20 cellular contexts compared by ENCODE assay signal in the genomic region with DNA sequence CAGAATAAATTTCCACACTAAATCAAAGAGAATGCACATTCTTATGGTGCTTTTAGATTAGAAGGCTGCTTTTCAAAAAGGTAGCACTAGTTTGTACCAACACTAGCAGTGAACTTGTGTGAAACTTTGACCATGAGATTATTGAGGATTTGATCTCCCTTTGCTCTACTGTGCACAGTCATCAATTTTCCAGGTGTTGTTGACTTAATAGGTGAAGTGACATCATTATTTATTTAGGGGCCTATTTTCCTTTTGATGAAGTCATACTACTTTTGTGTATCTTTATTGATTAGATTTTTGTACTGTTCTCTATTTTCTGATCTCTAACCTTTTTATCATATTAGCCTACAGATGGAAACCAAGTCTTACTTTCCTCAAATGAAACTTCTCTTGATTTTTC.
A peak's percentile ranks its signal among the peaks of the same experiment; 100 is the strongest.
DNase-seq lines count a peak whose midpoint lies in the region; ATAC-seq, FAIRE-seq and TF ChIP-seq lines count a peak whose summit lies in the region.
"Had no signal": no experiment of that assay in that cellular context is flagged by ENCODE, and none has a peak within 500 bp of the region (broad histone marks: within the 10 kb centered on the region; RNA-seq: fewer than 3 reads in every experiment).

No MANE protein-coding gene starts in this region.

- no peaks in the 10 kb centered on the region for H4K20me1 ChIP-seq in IMR-90 (ENCODE audit: insufficient read depth, low read length)

- H3K27ac ChIP-seq in IMR-90 (ENCODE audit: insufficient read depth, low read length) (no peak overlapping the region), stomach (no peak overlapping the region)
- H3K27ac ChIP-seq: 22Rv1 had no signal

- H2BK5ac ChIP-seq in IMR-90 (ENCODE audit: low read depth, low read length, poor library complexity, severe bottlenecking): no peak overlapping the region

- no peak overlapping the region for H3K56ac ChIP-seq in IMR-90 (ENCODE audit: extremely low read depth, insufficient read depth, low read length)

- H2BK15ac ChIP-seq in IMR-90 (ENCODE audit: low read depth, low read length): no peak overlapping the region

- H2AFZ ChIP-seq in IMR-90 (replicated peaks; ENCODE audit: low read length, poor library complexity): no peak overlapping the region

- TF ChIP-seq CTCF in IMR-90 (conservative IDR thresholded peaks at IDR 0.05; ENCODE audit: low read depth, low read length) (no peak), stomach (IDR thresholded peaks at IDR 0.05) (no peak)

- no peak overlapping the region for H2BK20ac ChIP-seq in IMR-90 (ENCODE audit: low read depth, low read length)

- no TSS peak for BruUV-seq in IMR-90 (replicated peaks; lab: Mats Ljungman, UMichigan)

- H3K18ac ChIP-seq in IMR-90 (ENCODE audit: low read depth, low read length): no peak overlapping the region

- TF ChIP-seq RAD21 in IMR-90 (IDR thresholded peaks at IDR 0.05; ENCODE audit: low read length): no peak

- TF ChIP-seq EP300 in stomach (IDR thresholded peaks at IDR 0.05): no peak

- no peak overlapping the region for H4K8ac ChIP-seq in IMR-90 (ENCODE audit: low read depth in 2 of 2, low read length in 2 of 2)

- H3K4me3 ChIP-seq in IMR-90 (ENCODE audit: insufficient read depth, low read depth, low read length) (no peak overlapping the region), stomach (no peak overlapping the region)

- in situ Hi-C loops in IMR-90 (cut with MboI; ENCODE audit: low sequenced_read_pairs): no loop called here

- no peak overlapping the region for H2AK5ac ChIP-seq in IMR-90 (ENCODE audit: low read depth, low read length)

- no peak overlapping the region for H3K4ac ChIP-seq in IMR-90 (ENCODE audit: low read depth, low read length)

- no peak overlapping the region for H2AK9ac ChIP-seq in IMR-90 (replicated peaks; ENCODE audit: low read depth, low read length, poor library complexity)

- H3K9me1 ChIP-seq in IMR-90 (ENCODE audit: insufficient read depth, low read length): no peaks in the 10 kb centered on the region

- H3K23ac ChIP-seq in IMR-90 (ENCODE audit: low read depth, low read length): no peak overlapping the region

- no peak overlapping the region for H3K9ac ChIP-seq in IMR-90 (ENCODE audit: low read depth, low read length)

- no peak overlapping the region for H2BK120ac ChIP-seq in IMR-90 (ENCODE audit: low read depth, low read length)

- peaks cover 6% of the 10 kb centered on the region for H3K9me3 ChIP-seq in IMR-90 (ENCODE audit: control insufficient read depth, insufficient read depth, low read length)
- no peaks in the 10 kb centered on the region for H3K9me3 ChIP-seq in stomach
- H3K9me3 ChIP-seq: BE2C had no signal

- intact Hi-C loops in IMR-90 (cut with micrococcal nuclease) (no loop called here), stomach (cut with DNase I; ENCODE audit: low total_unique reads) (no loop called here)

- H3K4me2 ChIP-seq in IMR-90 (ENCODE audit: low read depth, low read length): no peak overlapping the region

- H3K36me3 ChIP-seq in IMR-90 (ENCODE audit: control insufficient read depth, insufficient read depth, low read length) (no peaks in the 10 kb centered on the region), stomach (no peaks in the 10 kb centered on the region)
- H3K36me3 ChIP-seq: BE2C had no signal

- H3K27me3 ChIP-seq in IMR-90 (ENCODE audit: control insufficient read depth, insufficient read depth, low read length): no peaks in the 10 kb centered on the region
- H3K27me3 ChIP-seq in stomach: no peaks in the 10 kb centered on the region
- H3K27me3 ChIP-seq: BE2C had no signal

- H3K14ac ChIP-seq in IMR-90 (replicated peaks; ENCODE audit: low read depth, low read length): no peak overlapping the region

- no peak for TF ChIP-seq POLR2A in IMR-90 (IDR thresholded peaks at IDR 0.05; ENCODE audit: low read depth, low read length)
- TF ChIP-seq POLR2A in stomach (IDR thresholded peaks at IDR 0.05): no peak

- H4K91ac ChIP-seq in IMR-90 (ENCODE audit: insufficient read depth, low read depth, low read length): no peak overlapping the region

- POLR2A ChIA-PET in IMR-90 (lab: Charles Lee; ENCODE audit: unreplicated experiment): no interaction called here

- CTCF ChIA-PET in IMR-90 (lab: Yijun Ruan, JAX): interaction anchor here (1.0 kb wide), 1 partner anchor 20 kb away, joined by 3 read pairs; no protein-coding TSS in a partner anchor

- DNase-seq in NCI-H146 (lab: John Stamatoyannopoulos, UW) (peak; percentile 22), NCI-H146 treated with DMSO at 0.1 percent for 48 hours (lab: John Stamatoyannopoulos, UW; ENCODE audit: unreplicated experiment) (no peak), DMS53 treated with DMSO at 0.1 percent for 48 hours (lab: John Stamatoyannopoulos, UW; ENCODE audit: unreplicated experiment) (peak; percentile 43), IMR-90 (no peak), stomach (no peak)
- DNase-seq: BE2C; C1 segment of cervical spinal cord; CD4-positive, CD25-positive, alpha-beta regulatory T cell; CD8-positive, alpha-beta memory T cell; COR-L47; DMS 273 treated with DMSO at 0.1 percent for 48 hours; DMS79; GF-D8; H9 had no signal

- H3K4me1 ChIP-seq in IMR-90 (ENCODE audit: control insufficient read depth, insufficient read depth, low read length): no peaks in the 10 kb centered on the region
- H3K4me1 ChIP-seq in stomach: no peaks in the 10 kb centered on the region
- H3K4me1 ChIP-seq: BE2C had no signal

- ATAC-seq in IMR-90 (ENCODE audit: low read depth) (no peak), HG03442 (IDR thresholded peaks at IDR 0.05; ENCODE audit: unreplicated experiment) (no peak), GM21526 (IDR thresholded peaks at IDR 0.05; ENCODE audit: low FRiP score, unreplicated experiment) (no peak)

- FAIRE-seq in islet of Langerhans (lab: Jason Lieb, UNC): peak; percentile 76
- FAIRE-seq: H1, HTR-8/SVneo had no signal

- no peaks in the 10 kb centered on the region for H3K79me1 ChIP-seq in IMR-90 (ENCODE audit: low read depth in 1 of 2, low read length in 2 of 2)

- dilution Hi-C loops in IMR-90 (cut with HindIII; ENCODE audit: low sequenced_read_pairs, unreplicated experiment): no loop called here

- no peak overlapping the region for H4K5ac ChIP-seq in IMR-90 (ENCODE audit: low read depth, low read length)

TF ChIP-seq in IMR-90, 13 proteins besides CTCF, POLR2A, EP300 and RAD21:
- TF ChIP-seq MAFK (IDR thresholded peaks at IDR 0.05; ENCODE audit: low read depth, low read length) (peak; percentile 31; the same call in 1 of the 2 replicates), RCOR1 (IDR thresholded peaks at IDR 0.05; ENCODE audit: insufficient replicate concordance, low read length) (no peak), NFE2L2 (IDR thresholded peaks at IDR 0.05; ENCODE audit: low read depth, low read length) (no peak), RFX5 (IDR thresholded peaks at IDR 0.05; ENCODE audit: low read depth, low read length) (no peak), SMC3 (IDR thresholded peaks at IDR 0.05; ENCODE audit: low read depth, low read length) (no peak), FOS (IDR thresholded peaks at IDR 0.05; ENCODE audit: low read depth, low read length) (no peak)
- TF ChIP-seq, protein P1, sequence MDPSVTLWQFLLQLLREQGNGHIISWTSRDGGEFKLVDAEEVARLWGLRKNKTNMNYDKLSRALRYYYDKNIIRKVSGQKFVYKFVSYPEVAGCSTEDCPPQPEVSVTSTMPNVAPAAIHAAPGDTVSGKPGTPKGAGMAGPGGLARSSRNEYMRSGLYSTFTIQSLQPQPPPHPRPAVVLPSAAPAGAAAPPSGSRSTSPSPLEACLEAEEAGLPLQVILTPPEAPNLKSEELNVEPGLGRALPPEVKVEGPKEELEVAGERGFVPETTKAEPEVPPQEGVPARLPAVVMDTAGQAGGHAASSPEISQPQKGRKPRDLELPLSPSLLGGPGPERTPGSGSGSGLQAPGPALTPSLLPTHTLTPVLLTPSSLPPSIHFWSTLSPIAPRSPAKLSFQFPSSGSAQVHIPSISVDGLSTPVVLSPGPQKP (IDR thresholded peaks at IDR 0.05; ENCODE audit: borderline replicate concordance, low read depth, low read length): no peak
- TF ChIP-seq, protein P2, sequence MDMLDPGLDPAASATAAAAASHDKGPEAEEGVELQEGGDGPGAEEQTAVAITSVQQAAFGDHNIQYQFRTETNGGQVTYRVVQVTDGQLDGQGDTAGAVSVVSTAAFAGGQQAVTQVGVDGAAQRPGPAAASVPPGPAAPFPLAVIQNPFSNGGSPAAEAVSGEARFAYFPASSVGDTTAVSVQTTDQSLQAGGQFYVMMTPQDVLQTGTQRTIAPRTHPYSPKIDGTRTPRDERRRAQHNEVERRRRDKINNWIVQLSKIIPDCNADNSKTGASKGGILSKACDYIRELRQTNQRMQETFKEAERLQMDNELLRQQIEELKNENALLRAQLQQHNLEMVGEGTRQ (IDR thresholded peaks at IDR 0.05; ENCODE audit: low read depth, low read length): no peak

Comparison
In these comparisons a context has a peak if more than half of its experiments do, and no peak if none do; other contexts are left out.
1. DNase-seq: peak in NCI-H146 (single experiment) and DMS53 treated with DMSO at 0.1 percent for 48 hours (single experiment); none in NCI-H146 treated with DMSO at 0.1 percent for 48 hours (single experiment), IMR-90 (single experiment) and stomach (single experiment).